Comparison of ENCODE assay signal across 1 cellular context in genomic region chr16:85355515-85355837, GRCh38.
A peak's percentile ranks its signal among the peaks of the same experiment; 100 is the strongest.
TF ChIP-seq lines count a peak whose summit lies in the region.

No MANE protein-coding gene starts in this region.

TF ChIP-seq in SK-N-SH, 30 proteins besides CTCF, POLR2A, EP300 and RAD21:
- no peak for TF ChIP-seq REST (IDR thresholded peaks at IDR 0.05; ENCODE audit: low read depth, low read length)
- 0 out of 2 replicates have a peak, but pooled peaks have one; percentile 3 for TF ChIP-seq TCF12 (IDR thresholded peaks at IDR 0.05)
- TF ChIP-seq MXI1 (IDR thresholded peaks at IDR 0.05; ENCODE audit: low read depth, low read length), result no peak
- no peak for TF ChIP-seq EZH2phosphoT487 (IDR thresholded peaks at IDR 0.05; ENCODE audit: borderline replicate concordance, low read depth)
- TF ChIP-seq MEF2A (IDR thresholded peaks at IDR 0.05; ENCODE audit: borderline replicate concordance, low read depth), result no peak
- no peak for TF ChIP-seq FOSL2 (IDR thresholded peaks at IDR 0.05; ENCODE audit: borderline replicate concordance, low read depth)
- TF ChIP-seq TAF1 (IDR thresholded peaks at IDR 0.05; ENCODE audit: borderline replicate concordance, low read depth, low read length), result no peak
- TF ChIP-seq GATA2 (CRISPR knock-in tag; IDR thresholded peaks at IDR 0.05), result no peak
- TF ChIP-seq PBX3 (IDR thresholded peaks at IDR 0.05), result peak; percentile 44; the same call in 1 of the 2 replicates
